1 cellular context compared by ENCODE assay signal in genomic region chr3:128275316-128276150, GRCh38.
TF ChIP-seq lines count a peak whose summit lies in the region.

No MANE protein-coding gene starts in this region.

TF ChIP-seq in GM23338, 12 proteins besides CTCF, POLR2A, EP300 and RAD21:
- TF ChIP-seq NANOG (IDR thresholded peaks at IDR 0.05; ENCODE audit: borderline replicate concordance) (no peak), POLR2AphosphoS5 (IDR thresholded peaks at IDR 0.05; ENCODE audit: low read depth) (no peak), ZNF114 (CRISPR knock-in tag; IDR thresholded peaks at IDR 0.05) (no peak), CREB1 (CRISPR knock-in tag; IDR thresholded peaks at IDR 0.05; ENCODE audit: low read depth) (no peak), ETS1 (IDR thresholded peaks at IDR 0.05) (no peak), EZH2 (IDR thresholded peaks at IDR 0.05; ENCODE audit: low read depth, unreplicated experiment) (no peak), ZNF331 (CRISPR knock-in tag; IDR thresholded peaks at IDR 0.05; ENCODE audit: low read depth) (no peak), EZH2phosphoT487 (IDR thresholded peaks at IDR 0.05; ENCODE audit: unreplicated experiment) (no peak), STAT1 (IDR thresholded peaks at IDR 0.05; ENCODE audit: unreplicated experiment) (no peak), JUNB (IDR thresholded peaks at IDR 0.05; ENCODE audit: unreplicated experiment) (no peak), ZNF462 (CRISPR knock-in tag; IDR thresholded peaks at IDR 0.05) (no peak), REST (IDR thresholded peaks at IDR 0.05; ENCODE audit: unreplicated experiment) (no peak)
